In the genomic region with DNA sequence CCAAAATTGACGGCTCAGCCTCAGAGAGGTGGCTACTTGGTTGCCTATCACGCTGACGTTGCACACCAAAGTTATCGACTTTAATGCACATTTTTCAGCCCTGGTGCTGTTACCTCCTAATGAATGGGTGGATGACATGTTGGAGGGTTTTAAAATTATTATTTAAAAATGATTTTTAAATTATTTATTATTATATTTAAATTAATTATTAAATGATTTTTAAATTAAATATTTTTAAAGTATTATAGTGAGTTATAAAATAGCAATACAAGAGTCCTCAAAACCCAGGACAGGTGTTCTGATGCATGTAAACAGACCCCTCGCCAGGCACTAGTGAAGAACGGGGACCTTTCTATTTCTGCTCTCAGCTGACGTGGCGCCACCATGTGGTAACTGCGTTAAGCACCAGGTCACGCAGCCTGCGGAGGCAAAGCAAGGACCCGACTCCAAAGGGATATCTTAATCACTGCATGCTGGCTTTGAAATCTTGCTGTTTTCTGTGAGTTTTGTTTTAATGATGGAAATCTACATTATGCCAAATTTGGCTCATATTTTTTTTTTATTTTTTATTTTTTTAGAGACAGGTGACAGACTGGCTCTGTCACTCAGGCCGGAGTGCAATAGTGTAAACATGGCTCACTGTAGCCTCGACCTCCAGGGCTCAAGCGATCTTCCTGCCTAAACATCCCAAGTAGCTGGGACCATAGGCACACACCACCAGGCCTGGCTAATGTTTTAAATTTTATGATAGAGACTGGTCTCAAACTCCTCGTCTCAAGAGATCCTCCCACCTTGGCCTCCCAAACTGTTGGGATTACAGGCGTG, we compare ENCODE assay signal across 8 cellular contexts. TPM values are rescaled to one million over a fixed set of nuclear protein-coding genes. Genes with fewer than 3 reads are reported as not detected.
DNase-seq lines count a peak whose midpoint lies in the region; ATAC-seq and TF ChIP-seq lines count a peak whose summit lies in the region.

No MANE protein-coding gene starts in this region.

- no peaks in the 10 kb centered on the region for H3K4me1 ChIP-seq in adrenal gland (replicated peaks in 1 of 2)
- H3K4me1 ChIP-seq in hepatocyte (ENCODE audit: insufficient read depth), result no peaks in the 10 kb centered on the region

- H3K27me3 ChIP-seq in adrenal gland (no peaks in the 10 kb centered on the region), hepatocyte (no peaks in the 10 kb centered on the region)

- 58 to 61% (median 58%) methylated on average over 17 of the region's 17 CpGs for WGBS in adrenal gland, 4 donors
- 61% methylated on average over 17 of the region's 17 CpGs for WGBS in hepatocyte (ENCODE audit: low lambda C conversion rate, missing lambda C conversion rate)

- DNase-seq in ELR (ENCODE audit: low read depth) (peak; percentile 70), MV-4-11 (lab: John Stamatoyannopoulos, UW) (peak; percentile 44), SK-N-DZ (ENCODE audit: low spot score) (peak; percentile 55), adrenal gland (peak; percentile 66 to 91 (median 79)), hepatocyte (ENCODE audit: low spot score) (peak; percentile 78), GOT3 (lab: John Stamatoyannopoulos, UW) (no peak)
- DNase-seq in stimulated activated CD4-positive, alpha-beta T cell treated with anti-CD3 and anti-CD28 coated beads, Interleukin-12 subunit alpha, Interleukin-12 subunit beta, amount 100 ng/mL, for 48 hours (ENCODE audit: low read depth in 2 of 3, low spot score in 1 of 3), result peak; percentile 30 to 56 (median 52)

- peaks cover 0 to 16% of the 10 kb centered on the region in 2 donors for H3K36me3 ChIP-seq in adrenal gland (replicated peaks in 1 of 2)
- no peaks in the 10 kb centered on the region for H3K36me3 ChIP-seq in hepatocyte (replicated peaks; ENCODE audit: insufficient read depth, low read depth)

- H3K79me2 ChIP-seq in hepatocyte, result no peaks in the 10 kb centered on the region

- H3K4me3 ChIP-seq in adrenal gland, result no peak overlapping the region
- no peak overlapping the region for H3K4me3 ChIP-seq in hepatocyte

- H3K9me2 ChIP-seq in hepatocyte (replicated peaks; ENCODE audit: insufficient read depth), result no peaks in the 10 kb centered on the region

- TF ChIP-seq POLR2A in adrenal gland (IDR thresholded peaks at IDR 0.05), result no peak

- H4K20me1 ChIP-seq in hepatocyte (ENCODE audit: insufficient read depth, poor library complexity, severe bottlenecking), result no peaks in the 10 kb centered on the region

- H2AFZ ChIP-seq in hepatocyte, result no peak overlapping the region

- TF ChIP-seq CTCF in adrenal gland (IDR thresholded peaks at IDR 0.05) (peak; percentile 44 to 76 (median 68)), hepatocyte (IDR thresholded peaks at IDR 0.05; ENCODE audit: poor library complexity) (peak; percentile 72)

- no peak overlapping the region for H3K4me2 ChIP-seq in hepatocyte

- intact Hi-C loops in adrenal gland (cut with DNase I), result loop anchor here (5.0 kb wide), 2 partner anchors 174 to 179 kb away; no protein-coding TSS in a partner anchor

- H3K9me3 ChIP-seq in adrenal gland (replicated peaks in 1 of 3) (no peaks in the 10 kb centered on the region), hepatocyte (ENCODE audit: low read depth) (no peaks in the 10 kb centered on the region)

- no peak for ATAC-seq in HG02588 (IDR thresholded peaks at IDR 0.05; ENCODE audit: unreplicated experiment)

- H3K27ac ChIP-seq in adrenal gland (no peak overlapping the region), hepatocyte (no peak overlapping the region)

RNA-seq across cellular contexts. Expression of gene CASP9, which starts 22.6 kb away (rescaled TPM):
- polyA plus RNA-seq in SK-N-DZ (2014; cell fraction: cytosol; rRNA removed), result 11.0 and 11.9 TPM in 2 replicates
- polyA plus RNA-seq in SK-N-DZ (2014; cell fraction: nucleus; rRNA removed), result 11.2 and 11.5 TPM in 2 replicates
- 10 to 100 TPM; 16.1 to 89.8 (median 22.6) TPM for total RNA-seq in adrenal gland
- polyA plus RNA-seq in adrenal gland, result 10 to 100 TPM; 55.7 to 63.6 (median 62.5) TPM
- 17.1 and 21.2 TPM in 2 replicates for total RNA-seq in hepatocyte
- 13.5 and 14.2 TPM in 2 replicates for polyA plus RNA-seq in hepatocyte

RNA-seq across cellular contexts. Expression of gene DNAJC16, which starts 25.2 kb away (rescaled TPM):
- 5.7 and 6.3 TPM in 2 replicates for polyA plus RNA-seq in SK-N-DZ (2014; cell fraction: cytosol; rRNA removed)
- polyA plus RNA-seq in SK-N-DZ (2014; cell fraction: nucleus; rRNA removed), result 3.5 and 8.4 TPM in 2 replicates
- 10 to 100 TPM; 12.2 to 34.0 (median 24.0) TPM for total RNA-seq in adrenal gland
- 10 to 100 TPM in 1 of 3 donors, 1 to 10 TPM in 2; 4.8 to 13.6 (median 8.0) TPM for polyA plus RNA-seq in adrenal gland
- 21.1 and 29.7 TPM in 2 replicates for total RNA-seq in hepatocyte
- polyA plus RNA-seq in hepatocyte, result 9.5 and 9.6 TPM in 2 replicates

RNA-seq across cellular contexts. Expression of gene CELA2B, which starts 25.5 kb away (rescaled TPM):
- not detected in 2 replicates for polyA plus RNA-seq in SK-N-DZ (2014; cell fraction: cytosol; rRNA removed)
- polyA plus RNA-seq in SK-N-DZ (2014; cell fraction: nucleus; rRNA removed), result not detected in 2 replicates
- total RNA-seq in adrenal gland (10 to 100 TPM in 4 of 8 donors, 1 to 10 TPM in 2, not detected in 2; 2.0 to 28.1 (median 11.5) TPM), hepatocyte (0.73 TPM in 1 of 2 replicates, not detected in the other)
- polyA plus RNA-seq in adrenal gland (1 to 10 TPM in 2 of 3 donors, not detected in 1; 6.0 to 6.8 TPM), hepatocyte (1.4 TPM in 1 of 2 replicates, not detected in the other)

RNA-seq across cellular contexts. Expression of gene CELA2A, which starts 44.9 kb away (rescaled TPM):
- polyA plus RNA-seq in SK-N-DZ (2014; cell fraction: cytosol; rRNA removed), result not detected in 2 replicates
- polyA plus RNA-seq in SK-N-DZ (2014; cell fraction: nucleus; rRNA removed), result not detected in 2 replicates
- total RNA-seq in adrenal gland (10 to 100 TPM in 4 of 8 donors, 1 to 10 TPM in 3, under 1 TPM in 1; 0.97 to 45.4 (median 9.8) TPM), hepatocyte (2.2 and 9.5 TPM in 2 replicates)
- polyA plus RNA-seq in adrenal gland (10 to 100 TPM in 1 of 3 donors, 1 to 10 TPM in 2; 1.2 to 16.4 (median 3.9) TPM), hepatocyte (5.6 TPM in 2 replicates)
